ENCODE assay signal across 2 cellular contexts in the genomic region with DNA sequence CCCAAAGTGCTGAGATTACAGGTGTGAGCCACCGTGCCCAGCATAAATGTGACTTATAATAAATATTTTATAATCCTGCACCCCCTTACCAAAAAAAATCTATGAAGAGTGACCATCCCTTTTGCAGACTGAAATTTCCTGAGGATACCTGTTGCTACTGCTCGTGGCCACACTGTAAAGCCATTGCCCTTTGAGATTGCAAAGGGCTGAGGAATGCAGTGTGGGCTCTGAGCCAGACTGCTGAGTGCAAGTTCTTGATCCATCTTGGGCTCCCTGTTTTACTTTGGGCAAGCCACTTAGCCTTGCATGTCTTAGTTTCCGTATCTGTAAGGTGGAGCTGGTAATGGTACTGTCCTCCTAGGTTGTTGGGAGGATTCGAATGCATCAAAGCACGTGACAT.
TF ChIP-seq lines count a peak whose summit lies in the region.

No MANE protein-coding gene starts in this region.

TF ChIP-seq in SK-N-SH, 30 proteins besides CTCF, POLR2A, EP300 and RAD21 (continued from another document):
- TF ChIP-seq, protein P1, sequence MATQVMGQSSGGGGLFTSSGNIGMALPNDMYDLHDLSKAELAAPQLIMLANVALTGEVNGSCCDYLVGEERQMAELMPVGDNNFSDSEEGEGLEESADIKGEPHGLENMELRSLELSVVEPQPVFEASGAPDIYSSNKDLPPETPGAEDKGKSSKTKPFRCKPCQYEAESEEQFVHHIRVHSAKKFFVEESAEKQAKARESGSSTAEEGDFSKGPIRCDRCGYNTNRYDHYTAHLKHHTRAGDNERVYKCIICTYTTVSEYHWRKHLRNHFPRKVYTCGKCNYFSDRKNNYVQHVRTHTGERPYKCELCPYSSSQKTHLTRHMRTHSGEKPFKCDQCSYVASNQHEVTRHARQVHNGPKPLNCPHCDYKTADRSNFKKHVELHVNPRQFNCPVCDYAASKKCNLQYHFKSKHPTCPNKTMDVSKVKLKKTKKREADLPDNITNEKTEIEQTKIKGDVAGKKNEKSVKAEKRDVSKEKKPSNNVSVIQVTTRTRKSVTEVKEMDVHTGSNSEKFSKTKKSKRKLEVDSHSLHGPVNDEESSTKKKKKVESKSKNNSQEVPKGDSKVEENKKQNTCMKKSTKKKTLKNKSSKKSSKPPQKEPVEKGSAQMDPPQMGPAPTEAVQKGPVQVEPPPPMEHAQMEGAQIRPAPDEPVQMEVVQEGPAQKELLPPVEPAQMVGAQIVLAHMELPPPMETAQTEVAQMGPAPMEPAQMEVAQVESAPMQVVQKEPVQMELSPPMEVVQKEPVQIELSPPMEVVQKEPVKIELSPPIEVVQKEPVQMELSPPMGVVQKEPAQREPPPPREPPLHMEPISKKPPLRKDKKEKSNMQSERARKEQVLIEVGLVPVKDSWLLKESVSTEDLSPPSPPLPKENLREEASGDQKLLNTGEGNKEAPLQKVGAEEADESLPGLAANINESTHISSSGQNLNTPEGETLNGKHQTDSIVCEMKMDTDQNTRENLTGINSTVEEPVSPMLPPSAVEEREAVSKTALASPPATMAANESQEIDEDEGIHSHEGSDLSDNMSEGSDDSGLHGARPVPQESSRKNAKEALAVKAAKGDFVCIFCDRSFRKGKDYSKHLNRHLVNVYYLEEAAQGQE (IDR thresholded peaks at IDR 0.05; ENCODE audit: low read depth, low read length) = no peak

TF ChIP-seq in SK-N-SH treated with all-trans-retinoic acid at 6 μM for 48 hours, 23 proteins besides CTCF, POLR2A, EP300 and RAD21 (continued from another document):
- TF ChIP-seq, protein P2, sequence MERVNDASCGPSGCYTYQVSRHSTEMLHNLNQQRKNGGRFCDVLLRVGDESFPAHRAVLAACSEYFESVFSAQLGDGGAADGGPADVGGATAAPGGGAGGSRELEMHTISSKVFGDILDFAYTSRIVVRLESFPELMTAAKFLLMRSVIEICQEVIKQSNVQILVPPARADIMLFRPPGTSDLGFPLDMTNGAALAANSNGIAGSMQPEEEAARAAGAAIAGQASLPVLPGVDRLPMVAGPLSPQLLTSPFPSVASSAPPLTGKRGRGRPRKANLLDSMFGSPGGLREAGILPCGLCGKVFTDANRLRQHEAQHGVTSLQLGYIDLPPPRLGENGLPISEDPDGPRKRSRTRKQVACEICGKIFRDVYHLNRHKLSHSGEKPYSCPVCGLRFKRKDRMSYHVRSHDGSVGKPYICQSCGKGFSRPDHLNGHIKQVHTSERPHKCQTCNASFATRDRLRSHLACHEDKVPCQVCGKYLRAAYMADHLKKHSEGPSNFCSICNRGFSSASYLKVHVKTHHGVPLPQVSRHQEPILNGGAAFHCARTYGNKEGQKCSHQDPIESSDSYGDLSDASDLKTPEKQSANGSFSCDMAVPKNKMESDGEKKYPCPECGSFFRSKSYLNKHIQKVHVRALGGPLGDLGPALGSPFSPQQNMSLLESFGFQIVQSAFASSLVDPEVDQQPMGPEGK (CRISPR knock-in tag; IDR thresholded peaks at IDR 0.05; ENCODE audit: borderline replicate concordance) = no peak
- no peak for TF ChIP-seq OSR1 (CRISPR knock-in tag; IDR thresholded peaks at IDR 0.05)
- TF ChIP-seq TCF4 (CRISPR knock-in tag; IDR thresholded peaks at IDR 0.05; ENCODE audit: borderline replicate concordance) = no peak
- TF ChIP-seq ARNTL (CRISPR knock-in tag; IDR thresholded peaks at IDR 0.05; ENCODE audit: borderline replicate concordance, low read depth) = no peak
- TF ChIP-seq ESRRG (CRISPR knock-in tag; IDR thresholded peaks at IDR 0.05) = no peak
